Comparison of ENCODE assay signal across 8 cellular contexts in the genomic region with DNA sequence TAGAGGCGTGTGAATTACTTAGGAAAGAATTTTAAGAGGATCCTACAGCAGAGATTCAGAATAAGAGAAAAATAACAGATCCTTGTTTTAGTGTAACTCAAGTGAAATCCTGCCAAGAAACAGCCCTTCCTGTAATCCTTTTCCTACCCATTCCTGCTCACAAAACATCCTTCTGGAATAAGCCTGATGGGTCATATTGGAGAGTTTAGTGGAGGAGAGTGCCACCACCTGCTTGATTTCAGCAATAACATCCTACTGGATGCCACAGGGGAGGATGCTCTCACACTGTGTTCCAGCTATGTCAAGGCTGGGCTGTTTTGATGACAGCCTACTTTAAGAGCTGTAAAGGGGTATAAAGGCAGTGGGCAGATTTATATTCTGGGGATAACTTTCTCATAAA. TPM values are rescaled to one million over a fixed set of nuclear protein-coding genes. Genes with fewer than 3 reads are reported as not detected.
A peak's percentile ranks its signal among the peaks of the same experiment; 100 is the strongest.
DNase-seq lines count a peak whose midpoint lies in the region; ATAC-seq and TF ChIP-seq lines count a peak whose summit lies in the region.

No MANE protein-coding gene starts in this region.

- no TSS peak for BruUV-seq in A673 (replicated peaks; lab: Mats Ljungman, UMichigan)

- peaks cover 4% of the 10 kb centered on the region for H3K9me3 Mint-ChIP-seq in chondrocyte (ENCODE audit: low read depth)

- CTCF ChIA-PET in A673 (lab: Charles Lee), result interaction anchor here (0.7 kb wide), 1 partner anchor 285 kb away, joined by 3 read pairs; no protein-coding TSS in a partner anchor

- no peak overlapping the region for H3K27ac Mint-ChIP-seq in chondrocyte (ENCODE audit: unreplicated experiment)

- H3K27me3 Mint-ChIP-seq in chondrocyte (ENCODE audit: low read depth), result peaks cover 13% of the 10 kb centered on the region

- DNase-seq in A673 (ENCODE audit: low spot score) (peak; percentile 35), NCI-H345 (lab: John Stamatoyannopoulos, UW) (peak; percentile 55), chondrocyte (ENCODE audit: low spot score) (no peak), mucosa of descending colon (peak in 1 of 3 donors; percentile 28)
- no peak for DNase-seq in stimulated activated CD4-positive, alpha-beta T cell treated with anti-CD3 and anti-CD28 coated beads, Interleukin-4, amount 100 ng/mL, for 24 hours

- no peaks in the 10 kb centered on the region for H3K27me3 ChIP-seq in A673 (replicated peaks; ENCODE audit: insufficient read depth, low read depth, low read length, poor library complexity)

- intact Hi-C loops in A673 (cut with micrococcal nuclease; ENCODE audit: unreplicated experiment) (no loop called here), mucosa of descending colon (cut with DNase I, micrococcal nuclease) (no loop called here)

- H3K36me3 Mint-ChIP-seq in chondrocyte (ENCODE audit: low read depth), result no peaks in the 10 kb centered on the region

- H3K4me3 Mint-ChIP-seq in chondrocyte (ENCODE audit: unreplicated experiment), result no peak overlapping the region

- H3K9me3 ChIP-seq in A673 (ENCODE audit: low read depth, low read length, poor library complexity, severe bottlenecking) (no peaks in the 10 kb centered on the region), mucosa of descending colon (no peaks in the 10 kb centered on the region)

- TF ChIP-seq CTCF in A673 (conservative IDR thresholded peaks at IDR 0.05; ENCODE audit: low read depth, low read length) (peak; percentile 59), chondrocyte (IDR thresholded peaks at IDR 0.05) (peak; percentile 81), mucosa of descending colon (IDR thresholded peaks at IDR 0.05) (no peak)

- ATAC-seq in GM21786 (IDR thresholded peaks at IDR 0.05; ENCODE audit: unreplicated experiment) (peak; percentile 59), mucosa of descending colon (peak; percentile 40), GM18502 (IDR thresholded peaks at IDR 0.05; ENCODE audit: poor library complexity, unreplicated experiment) (no peak), HG03571 (IDR thresholded peaks at IDR 0.05; ENCODE audit: unreplicated experiment) (no peak)

- H3K4me3 ChIP-seq in A673 (ENCODE audit: low read depth, low read length, poor library complexity, severe bottlenecking) (no peak overlapping the region), mucosa of descending colon (no peak overlapping the region)

- no peaks in the 10 kb centered on the region for H3K36me3 ChIP-seq in A673 (ENCODE audit: insufficient read depth, low read length, poor library complexity, severe bottlenecking)
- H3K36me3 ChIP-seq in mucosa of descending colon (ENCODE audit: low read depth), result no peaks in the 10 kb centered on the region

- no peak overlapping the region for H3K27ac ChIP-seq in A673 (ENCODE audit: low read depth, low read length, poor library complexity, severe bottlenecking)

- POLR2A ChIA-PET in A673 (lab: Charles Lee; ENCODE audit: low non-redundant PET), result no interaction called here

- H3K4me1 ChIP-seq in A673 (ENCODE audit: insufficient read depth, low read length, poor library complexity, severe bottlenecking), result no peaks in the 10 kb centered on the region
- no peaks in the 10 kb centered on the region for H3K4me1 ChIP-seq in mucosa of descending colon (ENCODE audit: low read depth)

- no peaks in the 10 kb centered on the region for H3K4me1 Mint-ChIP-seq in chondrocyte (ENCODE audit: low read depth)

RNA-seq across cellular contexts. Expression of gene CCDC178, which starts 54.8 kb away (rescaled TPM):
- total RNA-seq in A673 (2021), result not detected in 2 replicates
- not detected in 3 replicates for total RNA-seq in chondrocyte
- total RNA-seq in mucosa of descending colon, result not detected

Comparison
In these comparisons a context has a peak if more than half of its experiments do, and no peak if none do; other contexts are left out.
1. DNase-seq: peak in A673 (single experiment) and NCI-H345 (single experiment); none in chondrocyte (single experiment) and stimulated activated CD4-positive, alpha-beta T cell treated with anti-CD3 and anti-CD28 coated beads, Interleukin-4, amount 100 ng/mL, for 24 hours (single experiment).
2. ATAC-seq: peak in GM21786 (single experiment) and mucosa of descending colon (single experiment); none in GM18502 (single experiment) and HG03571 (single experiment).